1 cellular context compared by ENCODE assay signal in genomic region chr13:40519637-40520036, GRCh38.
TF ChIP-seq lines count a peak whose summit lies in the region.

No MANE protein-coding gene starts in this region.

TF ChIP-seq in GM12878, 131 proteins besides CTCF, POLR2A, EP300 and RAD21:
- TF ChIP-seq RUNX3 (IDR thresholded peaks at IDR 0.05; ENCODE audit: low read length) = peak; percentile 37; the same call in 1 of the 2 replicates
- TF ChIP-seq KDM1A (IDR thresholded peaks at IDR 0.05; ENCODE audit: borderline replicate concordance) = no peak
- TF ChIP-seq ATF3 (IDR thresholded peaks at IDR 0.05; ENCODE audit: borderline replicate concordance, extremely low read depth, low read depth, low read length) = no peak
- TF ChIP-seq RBBP5 (conservative IDR thresholded peaks at IDR 0.05) = no peak
- no peak for TF ChIP-seq PBX3 (IDR thresholded peaks at IDR 0.05; ENCODE audit: insufficient replicate concordance, low read depth, low read length)
- no peak for TF ChIP-seq ZBTB11 (CRISPR knock-in tag; IDR thresholded peaks at IDR 0.05)
- no peak for TF ChIP-seq NFXL1 (IDR thresholded peaks at IDR 0.05; ENCODE audit: borderline replicate concordance)
- TF ChIP-seq ATF7 (IDR thresholded peaks at IDR 0.05; ENCODE audit: low read depth) = no peak
- TF ChIP-seq POLR2AphosphoS2 (IDR thresholded peaks at IDR 0.05; ENCODE audit: low read depth, low read length) = no peak
TF ChIP-seq in GM12878: peak in this region for 1.
